Comparison of ENCODE assay signal across 8 cellular contexts in genomic region chr19:8578642-8579265, GRCh38.
DNase-seq lines count a peak whose midpoint lies in the region; ATAC-seq and TF ChIP-seq lines count a peak whose summit lies in the region.

No MANE protein-coding gene starts in this region.

- peak; percentile 45 to 47 for ATAC-seq in activated CD4-positive, CD25-positive, alpha-beta regulatory T cell treated with anti-CD3 and anti-CD28 coated beads, Interleukin-2, amount 50 U/mL, for 24 hours
- no peak for ATAC-seq in HG03135 (IDR thresholded peaks at IDR 0.05; ENCODE audit: unreplicated experiment)

- TF ChIP-seq CTCF in cardiac fibroblast (IDR thresholded peaks at IDR 0.05; ENCODE audit: low read depth, low read length): peak; percentile 91

- DNase-seq in DMS53 (lab: John Stamatoyannopoulos, UW) (peak; percentile 62), DMS53 treated with DMSO at 0.1 percent for 48 hours (lab: John Stamatoyannopoulos, UW; ENCODE audit: unreplicated experiment) (no peak), NCI-H2029 (lab: John Stamatoyannopoulos, UW) (peak; percentile 44), cardiac fibroblast (ENCODE audit: low read depth in 2 of 2) (peak; percentile 69 to 74), kidney tubule cell (ENCODE audit: low spot score) (peak; percentile 57)
- DNase-seq in stimulated activated CD4-positive, alpha-beta T cell treated with anti-CD3 and anti-CD28 coated beads, Interleukin-4, amount 100 ng/mL, for 4 hours: peak; percentile 65 to 79

- no peak overlapping the region for H3K4me3 ChIP-seq in cardiac fibroblast (replicated peaks in 1 of 2; ENCODE audit: low read depth in 2 of 2, low read length in 2 of 2)
